ENCODE assay signal across 8 cellular contexts in genomic region chr12:121792607-121793500, GRCh38. TPM values are rescaled to one million over a fixed set of nuclear protein-coding genes. Genes with fewer than 3 reads are reported as not detected.
DNase-seq lines count a peak whose midpoint lies in the region; FAIRE-seq and TF ChIP-seq lines count a peak whose summit lies in the region.

No MANE protein-coding gene starts in this region.

- H3K27ac Mint-ChIP-seq in osteocyte (ENCODE audit: unreplicated experiment), result no peak overlapping the region

- no peaks in the 10 kb centered on the region for H3K9me1 ChIP-seq in endothelial cell of umbilical vein (replicated peaks; ENCODE audit: control insufficient read depth, extremely low read depth, insufficient read depth, low read length)

- H3K27me3 Mint-ChIP-seq in osteocyte (ENCODE audit: unreplicated experiment), result no peaks in the 10 kb centered on the region

- FAIRE-seq in endothelial cell of umbilical vein (lab: Jason Lieb, UNC), result no peak

- peaks cover 2 to 9% of the 10 kb centered on the region in 2 experiments for H3K36me3 ChIP-seq in endothelial cell of umbilical vein (ENCODE audit: control insufficient read depth in 2 of 2, extremely low read depth in 1 of 2, insufficient read depth in 2 of 2, low read length in 2 of 2)

- H2AFZ ChIP-seq in endothelial cell of umbilical vein (ENCODE audit: low read depth, low read length), result peak overlapping the region; percentile 10

- H3K4me3 ChIP-seq in endothelial cell of umbilical vein (replicated peaks in 1 of 3; ENCODE audit: insufficient read depth in 1 of 3, low read depth in 1 of 3, low read length in 3 of 3), result peak overlapping the region; percentile 18 to 43 (median 22)

- POLR2A ChIA-PET in endothelial cell of umbilical vein (lab: Charles Lee), result interaction anchor here (5.7 kb wide), 1 partner anchor 19 kb away, joined by 37 read pairs; no protein-coding TSS in a partner anchor
- POLR2A ChIA-PET in HEK293T (lab: Yijun Ruan, JAX), result interaction anchor here (1.4 to 7.9 kb wide), 3 partner anchors 12 to 20 kb away, joined by 4 to 125 read pairs (median 12); no protein-coding TSS in a partner anchor

- H3K4me2 ChIP-seq in endothelial cell of umbilical vein (ENCODE audit: insufficient read depth, low read length), result peak overlapping the region; percentile 49

- no peak for TF ChIP-seq CTCF in endothelial cell of umbilical vein (IDR thresholded peaks at IDR 0.05; ENCODE audit: extremely low read depth in 1 of 2, insufficient read depth in 1 of 2, low read depth in 1 of 2, low read length in 2 of 2)
- TF ChIP-seq CTCF in osteocyte (IDR thresholded peaks at IDR 0.05), result no peak

- no peaks in the 10 kb centered on the region for H4K20me1 ChIP-seq in endothelial cell of umbilical vein (replicated peaks; ENCODE audit: control insufficient read depth, extremely low read depth, insufficient read depth, low read length)

- peak overlapping the region; percentile 51 for H3K4me3 Mint-ChIP-seq in osteocyte (ENCODE audit: unreplicated experiment)

- intact Hi-C loops in endothelial cell of umbilical vein (cut with micrococcal nuclease), result loop anchor here (5.0 kb wide), 2 partner anchors 46 to 211 kb away; partner anchors contain the start of gene KDM2B

- H3K4me1 Mint-ChIP-seq in osteocyte (ENCODE audit: unreplicated experiment), result peaks cover 37% of the 10 kb centered on the region

- H3K9me3 Mint-ChIP-seq in osteocyte (ENCODE audit: unreplicated experiment), result no peaks in the 10 kb centered on the region

- H3K9me3 ChIP-seq in endothelial cell of umbilical vein (replicated peaks; ENCODE audit: control insufficient read depth, insufficient read depth, low read length), result no peaks in the 10 kb centered on the region

- dilution Hi-C loops in endothelial cell of umbilical vein (cut with MboI; ENCODE audit: extremely low pct_ligation_motif_present, low sequenced_read_pairs), result no loop called here

- peaks cover 4% of the 10 kb centered on the region for H3K36me3 Mint-ChIP-seq in osteocyte (ENCODE audit: unreplicated experiment)

- peaks cover 10% of the 10 kb centered on the region for H3K79me2 ChIP-seq in endothelial cell of umbilical vein (ENCODE audit: control insufficient read depth, insufficient read depth, low read length)

- H3K9ac ChIP-seq in endothelial cell of umbilical vein (replicated peaks; ENCODE audit: extremely low read depth, insufficient read depth, low read length), result peak overlapping the region; percentile 38

- no peaks in the 10 kb centered on the region for H3K27me3 ChIP-seq in endothelial cell of umbilical vein (ENCODE audit: control insufficient read depth in 2 of 2, insufficient read depth in 2 of 2, low read length in 2 of 2)

- BruUV-seq in endothelial cell of umbilical vein (replicated peaks; lab: Mats Ljungman, UMichigan), result no TSS peak

- TF ChIP-seq POLR2A in endothelial cell of umbilical vein (IDR thresholded peaks at IDR 0.05; ENCODE audit: low read depth, low read length), result no peak

- DNase-seq in NOMO-1 (lab: John Stamatoyannopoulos, UW; ENCODE audit: unreplicated experiment in 2 of 2) (peak; percentile 45 to 57), NOMO-1 treated with dmso at 0.1 percent for 144 hours (lab: John Stamatoyannopoulos, UW; ENCODE audit: unreplicated experiment) (no peak), endothelial cell of umbilical vein (ENCODE audit: low read depth, low spot score) (no peak), osteocyte (ENCODE audit: extremely low spot score, unreplicated experiment) (no peak), OCI-M2 (lab: John Stamatoyannopoulos, UW; ENCODE audit: unreplicated experiment) (no peak), amniotic stem cell (lab: John Stamatoyannopoulos, UW) (no peak), HEK293T (ENCODE audit: extremely low spot score) (no peak)
- peak; percentile 75 for DNase-seq in activated CD4-positive, alpha-beta T cell treated with anti-CD3 and anti-CD28 coated beads for 48 hours

- CTCF ChIA-PET in endothelial cell of umbilical vein (lab: Charles Lee) (interaction anchor here (1.4 to 12.7 kb wide), 18 partner anchors 12 to 241 kb away, joined by 3 to 774 read pairs (median 16); partner anchors contain the start of genes PSMD9, SETD1B and TMEM120B), HEK293T (lab: Yijun Ruan, JAX) (interaction anchor here (1.3 to 9.3 kb wide), 8 partner anchors 11 to 104 kb away, joined by 3 to 125 read pairs (median 14); partner anchors contain the start of gene PSMD9)

- H3K4me1 ChIP-seq in endothelial cell of umbilical vein (ENCODE audit: control insufficient read depth, extremely low read depth, insufficient read depth, low read length), result peaks cover 35% of the 10 kb centered on the region

- no peak overlapping the region for H3K27ac ChIP-seq in endothelial cell of umbilical vein (ENCODE audit: insufficient read depth, low read depth, low read length)

TF ChIP-seq in endothelial cell of umbilical vein, 7 proteins besides CTCF, POLR2A, EP300 and RAD21:
- TF ChIP-seq POLR2AphosphoS5 (IDR thresholded peaks at IDR 0.05; ENCODE audit: insufficient read depth, low read depth, low read length) (no peak), GATA2 (IDR thresholded peaks at IDR 0.05; ENCODE audit: insufficient read depth, insufficient read length, low read depth, low read length) (no peak), JUN (IDR thresholded peaks at IDR 0.05; ENCODE audit: borderline replicate concordance, insufficient read depth, insufficient read length, low read depth) (no peak), MAX (IDR thresholded peaks at IDR 0.05; ENCODE audit: insufficient read depth, insufficient read length) (no peak), MYC (IDR thresholded peaks at IDR 0.05; ENCODE audit: low read depth, low read length) (no peak), EZH2 (IDR thresholded peaks at IDR 0.05; ENCODE audit: borderline replicate concordance, low read depth, low read length, severe bottlenecking) (no peak), FOS (IDR thresholded peaks at IDR 0.05; ENCODE audit: borderline replicate concordance, insufficient read depth, low read length) (no peak)

TF ChIP-seq in HEK293T, 16 proteins besides CTCF, POLR2A, EP300 and RAD21:
- TF ChIP-seq ZNF384 (IDR thresholded peaks at IDR 0.05), result no peak
- no peak for TF ChIP-seq CTBP1 (IDR thresholded peaks at IDR 0.05; ENCODE audit: borderline replicate concordance)
- no peak for TF ChIP-seq FOXM1 (IDR thresholded peaks at IDR 0.05; ENCODE audit: borderline replicate concordance)
- no peak for TF ChIP-seq PKNOX1 (IDR thresholded peaks at IDR 0.05)
- TF ChIP-seq NFRKB (IDR thresholded peaks at IDR 0.05), result no peak
- no peak for TF ChIP-seq L3MBTL2 (conservative IDR thresholded peaks at IDR 0.05)
- TF ChIP-seq BHLHE40 (IDR thresholded peaks at IDR 0.05; ENCODE audit: borderline replicate concordance), result no peak
- TF ChIP-seq LEF1 (IDR thresholded peaks at IDR 0.05; ENCODE audit: borderline replicate concordance), result no peak
- no peak for TF ChIP-seq FOXK2 (IDR thresholded peaks at IDR 0.05)
- TF ChIP-seq FOXA1 (IDR thresholded peaks at IDR 0.05), result no peak
- TF ChIP-seq ARNT (IDR thresholded peaks at IDR 0.05), result no peak
- no peak for TF ChIP-seq SP1 (IDR thresholded peaks at IDR 0.05)
- TF ChIP-seq ELF4 (IDR thresholded peaks at IDR 0.05), result no peak
- TF ChIP-seq SUZ12 (IDR thresholded peaks at IDR 0.05), result no peak

RNA-seq across cellular contexts. Expression of gene RHOF, which starts 0.6 kb away (rescaled TPM):
- total RNA-seq in endothelial cell of umbilical vein (22.2 and 22.3 TPM in 2 replicates), osteocyte (11.3 and 11.9 TPM in 2 replicates)
- polyA plus RNA-seq in endothelial cell of umbilical vein, result 9.3 and 12.0 TPM in 2 replicates
- polyA plus RNA-seq in endothelial cell of umbilical vein (2011; cell fraction: cytosol; rRNA removed), result 4.9 and 5.7 TPM in 2 replicates
- polyA plus RNA-seq in endothelial cell of umbilical vein (2011; cell fraction: nucleus; rRNA removed), result 35.7 and 45.9 TPM in 2 replicates
- 7.8 and 15.5 TPM in 2 replicates for polyA plus RNA-seq in endothelial cell of umbilical vein (2012)
- polyA minus RNA-seq in endothelial cell of umbilical vein, result 9.0 and 9.7 TPM in 2 replicates
- polyA minus RNA-seq in endothelial cell of umbilical vein (2011; cell fraction: cytosol; rRNA and poly(A)+ RNA removed), result 146 TPM
- polyA minus RNA-seq in endothelial cell of umbilical vein (2011; cell fraction: nucleus; rRNA and poly(A)+ RNA removed), result 36.3 and 41.7 TPM in 2 replicates

RNA-seq across cellular contexts. Expression of gene SETD1B, which starts 11.0 kb away (rescaled TPM):
- total RNA-seq in endothelial cell of umbilical vein, result 27.0 and 28.1 TPM in 2 replicates
- 2.3 and 2.6 TPM in 2 replicates for polyA plus RNA-seq in endothelial cell of umbilical vein
- 3.2 TPM in 2 replicates for polyA plus RNA-seq in endothelial cell of umbilical vein (2011; cell fraction: cytosol; rRNA removed)
- 6.7 and 7.0 TPM in 2 replicates for polyA plus RNA-seq in endothelial cell of umbilical vein (2011; cell fraction: nucleus; rRNA removed)
- 8.4 and 9.7 TPM in 2 replicates for polyA plus RNA-seq in endothelial cell of umbilical vein (2012)
- polyA minus RNA-seq in endothelial cell of umbilical vein, result 3.3 and 4.1 TPM in 2 replicates
- polyA minus RNA-seq in endothelial cell of umbilical vein (2011; cell fraction: cytosol; rRNA and poly(A)+ RNA removed), result 8.3 TPM
- polyA minus RNA-seq in endothelial cell of umbilical vein (2011; cell fraction: nucleus; rRNA and poly(A)+ RNA removed), result 3.2 and 7.0 TPM in 2 replicates
- total RNA-seq in osteocyte, result 21.0 and 21.8 TPM in 2 replicates

Comparison
In these comparisons a context has a peak if more than half of its experiments do, and no peak if none do; other contexts are left out.
1. DNase-seq: peak in NOMO-1 (2 of 2) and activated CD4-positive, alpha-beta T cell treated with anti-CD3 and anti-CD28 coated beads for 48 hours (single experiment); none in NOMO-1 treated with dmso at 0.1 percent for 144 hours (single experiment), endothelial cell of umbilical vein (single experiment), osteocyte (single experiment), OCI-M2 (single experiment), amniotic stem cell (single experiment) and HEK293T (single experiment).